In the genomic region with DNA sequence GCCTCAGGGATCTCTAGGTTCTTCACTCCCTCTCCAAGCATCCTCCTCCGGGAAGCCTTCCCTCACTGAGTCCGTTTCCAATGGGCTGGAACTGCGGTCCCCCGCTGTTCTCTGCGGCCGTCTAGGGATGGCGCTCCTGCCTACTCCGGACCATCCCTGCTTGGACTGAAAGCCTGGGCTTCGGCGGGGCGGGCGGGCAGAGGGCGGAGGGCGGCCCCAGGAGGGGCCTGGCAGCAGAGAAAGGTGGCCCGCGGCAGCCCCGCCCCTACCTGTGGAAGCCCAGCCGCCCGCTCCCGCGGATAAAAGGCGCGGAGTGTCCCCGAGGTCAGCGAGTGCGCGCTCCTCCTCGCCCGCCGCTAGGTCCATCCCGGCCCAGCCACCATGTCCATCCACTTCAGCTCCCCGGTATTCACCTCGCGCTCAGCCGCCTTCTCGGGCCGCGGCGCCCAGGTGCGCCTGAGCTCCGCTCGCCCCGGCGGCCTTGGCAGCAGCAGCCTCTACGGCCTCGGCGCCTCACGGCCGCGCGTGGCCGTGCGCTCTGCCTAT, we compare ENCODE assay signal across 12 cellular contexts. TPM values are rescaled to one million over a fixed set of nuclear protein-coding genes. Genes with fewer than 3 reads are reported as not detected.
DNase-seq lines count a peak whose midpoint lies in the region; ATAC-seq, FAIRE-seq and TF ChIP-seq lines count a peak whose summit lies in the region.
"Had no signal": no experiment of that assay in that cellular context is flagged by ENCODE, and none has a peak within 500 bp of the region (broad histone marks: within the 10 kb centered on the region; RNA-seq: fewer than 3 reads in every experiment).

A gene (plus strand): TSS at position 328 of the 546 bp plus-strand sequence. CDS start 54 bp downstream, at position 382.

- no peaks in the 10 kb centered on the region for H3K36me3 Mint-ChIP-seq in activated CD8-positive, alpha-beta T cell treated with anti-CD3 and anti-CD28 coated beads, Interleukin-2, amount 10 ng/mL, durations not matched to agents 7 days and 5 days (ENCODE audit: low read depth)
- no peaks in the 10 kb centered on the region for H3K36me3 Mint-ChIP-seq in activated CD8-positive, alpha-beta T cell treated with anti-CD3 and anti-CD28 coated beads for 36 hours (ENCODE audit: low read depth)
- no peaks in the 10 kb centered on the region for H3K36me3 Mint-ChIP-seq in activated CD4-positive, alpha-beta T cell treated with anti-CD3 and anti-CD28 coated beads, Interleukin-2, amount 10 ng/mL, durations not matched to agents 7 days and 5 days (ENCODE audit: low read depth)
- H3K36me3 Mint-ChIP-seq: stimulated activated memory B cell treated with anti-CD40 and anti-IgM and Interleukin-4, amounts not matched to agents 10 μg/mL and 1 μg/mL and 100 μg/mL, for 72 hours had no signal

- H3K36me3 ChIP-seq in bronchial epithelial cell (ENCODE audit: control insufficient read depth, insufficient read depth, low read length) = peaks cover 4% of the 10 kb centered on the region
- no peaks in the 10 kb centered on the region for H3K36me3 ChIP-seq in kidney epithelial cell (ENCODE audit: control insufficient read depth, insufficient read depth, low read length)
- no peaks in the 10 kb centered on the region for H3K36me3 ChIP-seq in thoracic aorta

- FAIRE-seq in bronchial epithelial cell (lab: Jason Lieb, UNC) = no peak

- no peaks in the 10 kb centered on the region for H3K9me3 Mint-ChIP-seq in activated CD8-positive, alpha-beta T cell treated with anti-CD3 and anti-CD28 coated beads, Interleukin-2, amount 10 ng/mL, durations not matched to agents 7 days and 5 days (ENCODE audit: insufficient read depth)
- no peaks in the 10 kb centered on the region for H3K9me3 Mint-ChIP-seq in activated CD8-positive, alpha-beta T cell treated with anti-CD3 and anti-CD28 coated beads for 36 hours
- H3K9me3 Mint-ChIP-seq in activated CD4-positive, alpha-beta T cell treated with anti-CD3 and anti-CD28 coated beads, Interleukin-2, amount 10 ng/mL, durations not matched to agents 7 days and 5 days = no peaks in the 10 kb centered on the region
- H3K9me3 Mint-ChIP-seq: stimulated activated memory B cell treated with anti-CD40 and anti-IgM and Interleukin-4, amounts not matched to agents 10 μg/mL and 1 μg/mL and 100 μg/mL, for 72 hours had no signal

- no peak within 1 kb of the TSS for H3K27ac Mint-ChIP-seq in activated CD8-positive, alpha-beta T cell treated with anti-CD3 and anti-CD28 coated beads, Interleukin-2, amount 10 ng/mL, durations not matched to agents 7 days and 5 days
- H3K27ac Mint-ChIP-seq in activated CD8-positive, alpha-beta T cell treated with anti-CD3 and anti-CD28 coated beads for 36 hours = no peak within 1 kb of the TSS
- H3K27ac Mint-ChIP-seq in activated CD4-positive, alpha-beta T cell treated with anti-CD3 and anti-CD28 coated beads, Interleukin-2, amount 10 ng/mL, durations not matched to agents 7 days and 5 days = no peak within 1 kb of the TSS
- H3K27ac Mint-ChIP-seq: stimulated activated memory B cell treated with anti-CD40 and anti-IgM and Interleukin-4, amounts not matched to agents 10 μg/mL and 1 μg/mL and 100 μg/mL, for 72 hours had no signal

- CTCF ChIA-PET in activated CD8-positive, alpha-beta T cell treated with anti-CD3 and anti-CD28 coated beads, Interleukin-2, amount 10 ng/mL, durations not matched to agents 7 days and 5 days (lab: Charles Lee) = interaction anchor here (1.8 kb wide), 1 partner anchor 11 kb away, joined by 5 read pairs; no protein-coding TSS in a partner anchor
- CTCF ChIA-PET in activated CD8-positive, alpha-beta T cell treated with anti-CD3 and anti-CD28 coated beads for 36 hours (lab: Charles Lee) = no interaction called here
- CTCF ChIA-PET in activated CD4-positive, alpha-beta T cell treated with anti-CD3 and anti-CD28 coated beads, Interleukin-2, amount 10 ng/mL, durations not matched to agents 7 days and 5 days (lab: Charles Lee) = interaction anchor here (0.9 to 1.0 kb wide), 2 partner anchors 11 to 20 kb away, joined by 3 to 5 read pairs; no protein-coding TSS in a partner anchor

- intact Hi-C loops in activated CD8-positive, alpha-beta T cell treated with anti-CD3 and anti-CD28 coated beads for 36 hours (cut with micrococcal nuclease) = no loop called here

- H3K4me3 Mint-ChIP-seq in activated CD8-positive, alpha-beta T cell treated with anti-CD3 and anti-CD28 coated beads, Interleukin-2, amount 10 ng/mL, durations not matched to agents 7 days and 5 days = no peak within 1 kb of the TSS
- H3K4me3 Mint-ChIP-seq in activated CD8-positive, alpha-beta T cell treated with anti-CD3 and anti-CD28 coated beads for 36 hours = no peak within 1 kb of the TSS
- H3K4me3 Mint-ChIP-seq in activated CD4-positive, alpha-beta T cell treated with anti-CD3 and anti-CD28 coated beads, Interleukin-2, amount 10 ng/mL, durations not matched to agents 7 days and 5 days = no peak within 1 kb of the TSS
- H3K4me3 Mint-ChIP-seq: stimulated activated memory B cell treated with anti-CD40 and anti-IgM and Interleukin-4, amounts not matched to agents 10 μg/mL and 1 μg/mL and 100 μg/mL, for 72 hours had no signal

- H3K4me1 ChIP-seq in thoracic aorta (ENCODE audit: control insufficient read depth in 1 of 2, low read depth in 2 of 2) = peaks cover 14 to 42% of the 10 kb centered on the region in 2 donors

- H3K27me3 ChIP-seq in bronchial epithelial cell (ENCODE audit: control insufficient read depth, insufficient read depth, low read length) = no peaks in the 10 kb centered on the region
- peaks cover 15% of the 10 kb centered on the region for H3K27me3 ChIP-seq in kidney epithelial cell (ENCODE audit: control insufficient read depth, insufficient read depth, low read length)
- no peaks in the 10 kb centered on the region for H3K27me3 ChIP-seq in thoracic aorta (replicated peaks; ENCODE audit: insufficient read depth)

- DNase-seq in activated CD8-positive, alpha-beta T cell treated with anti-CD3 and anti-CD28 coated beads, Interleukin-2, amount 10 ng/mL, durations not matched to agents 7 days and 5 days = no peak
- DNase-seq in activated CD8-positive, alpha-beta T cell treated with anti-CD3 and anti-CD28 coated beads for 36 hours = no peak
- DNase-seq in bronchial epithelial cell (ENCODE audit: low read depth) (no peak), kidney epithelial cell (ENCODE audit: low read depth) (no peak), thoracic aorta (ENCODE audit: low spot score) (no peak), HuH-7 (ENCODE audit: low spot score) (no peak)
- no peak for DNase-seq in activated CD4-positive, alpha-beta T cell treated with anti-CD3 and anti-CD28 coated beads, Interleukin-2, amount 10 ng/mL, durations not matched to agents 7 days and 5 days
- DNase-seq: activated CD8-positive, alpha-beta memory T cell treated with anti-CD3 and anti-CD28 coated beads, Interleukin-2, amount 50 U/mL, for 48 hours; right cardiac atrium had no signal

- H3K9me3 ChIP-seq in thoracic aorta = no peaks in the 10 kb centered on the region

- H3K27me3 Mint-ChIP-seq in activated CD8-positive, alpha-beta T cell treated with anti-CD3 and anti-CD28 coated beads, Interleukin-2, amount 10 ng/mL, durations not matched to agents 7 days and 5 days (ENCODE audit: low read depth) = peaks cover 57% of the 10 kb centered on the region
- H3K27me3 Mint-ChIP-seq in activated CD8-positive, alpha-beta T cell treated with anti-CD3 and anti-CD28 coated beads for 36 hours = peaks cover 53% of the 10 kb centered on the region
- H3K27me3 Mint-ChIP-seq in activated CD4-positive, alpha-beta T cell treated with anti-CD3 and anti-CD28 coated beads, Interleukin-2, amount 10 ng/mL, durations not matched to agents 7 days and 5 days = peaks cover 61% of the 10 kb centered on the region

- no peaks in the 10 kb centered on the region for H3K4me1 Mint-ChIP-seq in activated CD8-positive, alpha-beta T cell treated with anti-CD3 and anti-CD28 coated beads, Interleukin-2, amount 10 ng/mL, durations not matched to agents 7 days and 5 days (ENCODE audit: low read depth)
- H3K4me1 Mint-ChIP-seq in activated CD8-positive, alpha-beta T cell treated with anti-CD3 and anti-CD28 coated beads for 36 hours (ENCODE audit: low read depth) = no peaks in the 10 kb centered on the region
- H3K4me1 Mint-ChIP-seq in activated CD4-positive, alpha-beta T cell treated with anti-CD3 and anti-CD28 coated beads, Interleukin-2, amount 10 ng/mL, durations not matched to agents 7 days and 5 days = no peaks in the 10 kb centered on the region
- H3K4me1 Mint-ChIP-seq: stimulated activated memory B cell treated with anti-CD40 and anti-IgM and Interleukin-4, amounts not matched to agents 10 μg/mL and 1 μg/mL and 100 μg/mL, for 72 hours had no signal

- H3K4me3 ChIP-seq in bronchial epithelial cell (ENCODE audit: low read depth, low read length) (peak within 1 kb of the TSS; percentile 47), kidney epithelial cell (ENCODE audit: low read depth, low read length) (peak within 1 kb of the TSS; percentile 33), thoracic aorta (peak within 1 kb of the TSS; percentile 48)

- POLR2A ChIA-PET in activated CD8-positive, alpha-beta T cell treated with anti-CD3 and anti-CD28 coated beads, Interleukin-2, amount 10 ng/mL, durations not matched to agents 7 days and 5 days (lab: Charles Lee) = no interaction called here
- POLR2A ChIA-PET in activated CD8-positive, alpha-beta T cell treated with anti-CD3 and anti-CD28 coated beads for 36 hours (lab: Charles Lee) = no interaction called here
- POLR2A ChIA-PET in activated CD4-positive, alpha-beta T cell treated with anti-CD3 and anti-CD28 coated beads, Interleukin-2, amount 10 ng/mL, durations not matched to agents 7 days and 5 days (lab: Charles Lee) = no interaction called here

- no peak for ATAC-seq in activated CD8-positive, alpha-beta T cell treated with anti-CD3 and anti-CD28 coated beads, Interleukin-2, amount 10 ng/mL, durations not matched to agents 7 days and 5 days
- no peak for ATAC-seq in activated CD8-positive, alpha-beta T cell treated with anti-CD3 and anti-CD28 coated beads for 36 hours
- ATAC-seq in thoracic aorta (ENCODE audit: insufficient number of reproducible peaks, low FRiP score, low read depth) = no peak
- no peak for ATAC-seq in HG03442 (IDR thresholded peaks at IDR 0.05; ENCODE audit: unreplicated experiment)
- ATAC-seq: right cardiac atrium had no signal

- peak within 1 kb of the TSS; percentile 22 to 72 for H3K27ac ChIP-seq in thoracic aorta
- H3K27ac ChIP-seq: KMS-11 had no signal

- no peak for TF ChIP-seq CTCF in activated CD8-positive, alpha-beta T cell treated with anti-CD3 and anti-CD28 coated beads for 36 hours (IDR thresholded peaks at IDR 0.05)
- peak; percentile 8 for TF ChIP-seq CTCF in bronchial epithelial cell (IDR thresholded peaks at IDR 0.05; ENCODE audit: insufficient read depth, low read length, severe bottlenecking)
- peak; percentile 18 for TF ChIP-seq CTCF in kidney epithelial cell (IDR thresholded peaks at IDR 0.05; ENCODE audit: insufficient read depth, low read length, poor library complexity, severe bottlenecking)
- TF ChIP-seq CTCF in thoracic aorta (IDR thresholded peaks at IDR 0.05) = no peak

RNA-seq across cellular contexts. Expression of the gene that starts here (rescaled TPM):
- total RNA-seq in activated CD8-positive, alpha-beta T cell treated with anti-CD3 and anti-CD28 coated beads, Interleukin-2, amount 10 ng/mL, durations not matched to agents 7 days and 5 days = 10 to 100 TPM; 14.4 to 14.7 TPM
- total RNA-seq in activated CD8-positive, alpha-beta T cell treated with anti-CD3 and anti-CD28 coated beads for 36 hours = 1 to 10 TPM; 2.1 to 3.1 TPM
- 532 and 895 TPM in 2 replicates for total RNA-seq in bronchial epithelial cell
- total RNA-seq in kidney epithelial cell = 1,242 and 1,355 TPM in 2 replicates
- 100 to 1,000 TPM in 1 of 2 donors, 10 to 100 TPM in 1; 24.1 to 105 TPM for total RNA-seq in thoracic aorta
- 1 to 10 TPM; 2.2 to 2.5 TPM for total RNA-seq in activated CD4-positive, alpha-beta T cell treated with anti-CD3 and anti-CD28 coated beads, Interleukin-2, amount 10 ng/mL, durations not matched to agents 7 days and 5 days

Comparison
In these comparisons a context has a peak if more than half of its experiments do, and no peak if none do; other contexts are left out.
1. CTCF ChIP-seq: peak in bronchial epithelial cell (single experiment) and kidney epithelial cell (single experiment); none in activated CD8-positive, alpha-beta T cell treated with anti-CD3 and anti-CD28 coated beads for 36 hours (single experiment) and thoracic aorta (single experiment).
2. Peak in every context shown above with its lines, with median percentiles within 50 percentile points of each other: H3K4me3 ChIP-seq.